In the genomic region with DNA sequence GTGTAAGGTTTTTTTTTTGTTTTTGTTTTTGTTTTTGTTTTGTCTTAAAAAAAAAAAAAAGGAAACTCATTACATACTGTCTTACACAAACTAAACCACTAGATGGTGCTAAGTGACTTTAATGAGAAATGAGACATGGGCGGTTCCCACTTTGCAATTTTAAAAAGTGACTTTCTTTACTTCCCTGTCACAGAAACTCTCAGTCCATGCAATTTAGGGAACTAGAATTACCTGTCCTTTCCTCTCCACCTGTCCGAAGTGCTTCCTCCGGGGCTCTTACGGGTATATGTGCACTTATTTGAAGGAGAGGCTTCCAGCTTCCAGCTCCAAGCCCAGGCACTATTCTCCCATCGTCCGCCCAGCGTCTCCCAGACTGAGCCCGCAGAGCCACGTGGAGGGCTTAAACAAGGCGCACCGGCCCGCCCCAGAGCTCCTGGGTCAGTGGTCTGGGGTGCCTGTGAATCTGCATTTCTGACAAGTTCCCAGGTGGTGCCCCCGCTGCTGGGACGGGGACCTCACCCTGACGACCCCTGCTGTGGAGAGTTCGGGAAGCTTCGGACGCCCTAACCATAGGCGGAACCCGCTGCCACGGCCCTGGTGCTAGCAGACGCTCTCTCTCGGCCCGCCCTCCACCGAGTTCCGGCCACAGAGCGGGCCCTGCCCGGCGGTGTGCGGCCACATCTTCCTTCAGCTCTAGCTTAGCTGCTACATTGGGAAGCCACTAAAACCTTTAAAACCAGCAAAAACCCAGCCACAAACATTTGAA, we compare ENCODE assay signal across 1 cellular context.
TF ChIP-seq lines count a peak whose summit lies in the region.

No MANE protein-coding gene starts in this region.

TF ChIP-seq in HepG2, 621 proteins besides CTCF, POLR2A, EP300 and RAD21 (continued from another document and continues in another):
- TF ChIP-seq, protein P1, sequence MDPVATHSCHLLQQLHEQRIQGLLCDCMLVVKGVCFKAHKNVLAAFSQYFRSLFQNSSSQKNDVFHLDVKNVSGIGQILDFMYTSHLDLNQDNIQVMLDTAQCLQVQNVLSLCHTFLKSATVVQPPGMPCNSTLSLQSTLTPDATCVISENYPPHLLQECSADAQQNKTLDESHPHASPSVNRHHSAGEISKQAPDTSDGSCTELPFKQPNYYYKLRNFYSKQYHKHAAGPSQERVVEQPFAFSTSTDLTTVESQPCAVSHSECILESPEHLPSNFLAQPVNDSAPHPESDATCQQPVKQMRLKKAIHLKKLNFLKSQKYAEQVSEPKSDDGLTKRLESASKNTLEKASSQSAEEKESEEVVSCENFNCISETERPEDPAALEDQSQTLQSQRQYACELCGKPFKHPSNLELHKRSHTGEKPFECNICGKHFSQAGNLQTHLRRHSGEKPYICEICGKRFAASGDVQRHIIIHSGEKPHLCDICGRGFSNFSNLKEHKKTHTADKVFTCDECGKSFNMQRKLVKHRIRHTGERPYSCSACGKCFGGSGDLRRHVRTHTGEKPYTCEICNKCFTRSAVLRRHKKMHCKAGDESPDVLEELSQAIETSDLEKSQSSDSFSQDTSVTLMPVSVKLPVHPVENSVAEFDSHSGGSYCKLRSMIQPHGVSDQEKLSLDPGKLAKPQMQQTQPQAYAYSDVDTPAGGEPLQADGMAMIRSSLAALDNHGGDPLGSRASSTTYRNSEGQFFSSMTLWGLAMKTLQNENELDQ (CRISPR knock-in tag; IDR thresholded peaks at IDR 0.05; ENCODE audit: borderline replicate concordance), result no peak
- TF ChIP-seq DNMT1 (CRISPR knock-in tag; IDR thresholded peaks at IDR 0.05), result no peak
- TF ChIP-seq, protein P2, sequence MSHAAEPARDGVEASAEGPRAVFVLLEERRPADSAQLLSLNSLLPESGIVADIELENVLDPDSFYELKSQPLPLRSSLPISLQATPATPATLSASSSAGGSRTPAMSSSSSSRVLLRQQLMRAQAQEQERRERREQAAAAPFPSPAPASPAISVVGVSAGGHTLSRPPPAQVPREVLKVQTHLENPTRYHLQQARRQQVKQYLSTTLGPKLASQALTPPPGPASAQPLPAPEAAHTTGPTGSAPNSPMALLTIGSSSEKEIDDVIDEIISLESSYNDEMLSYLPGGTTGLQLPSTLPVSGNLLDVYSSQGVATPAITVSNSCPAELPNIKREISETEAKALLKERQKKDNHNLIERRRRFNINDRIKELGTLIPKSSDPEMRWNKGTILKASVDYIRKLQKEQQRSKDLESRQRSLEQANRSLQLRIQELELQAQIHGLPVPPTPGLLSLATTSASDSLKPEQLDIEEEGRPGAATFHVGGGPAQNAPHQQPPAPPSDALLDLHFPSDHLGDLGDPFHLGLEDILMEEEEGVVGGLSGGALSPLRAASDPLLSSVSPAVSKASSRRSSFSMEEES (CRISPR knock-in tag; IDR thresholded peaks at IDR 0.05), result no peak
- TF ChIP-seq ZNF292 (CRISPR knock-in tag; IDR thresholded peaks at IDR 0.05; ENCODE audit: borderline replicate concordance, low read depth), result peak; percentile 51; the same call in 1 of the 2 replicates
- TF ChIP-seq THYN1 (CRISPR knock-in tag; IDR thresholded peaks at IDR 0.05; ENCODE audit: borderline replicate concordance, low read depth), result no peak
- 0 out of 2 replicates have a peak, but pooled peaks have one; percentile 88 for TF ChIP-seq MYNN (CRISPR knock-in tag; IDR thresholded peaks at IDR 0.05; ENCODE audit: low read depth)
- TF ChIP-seq ZSCAN29 (CRISPR knock-in tag; conservative IDR thresholded peaks at IDR 0.05), result no peak
- TF ChIP-seq NFE2 (CRISPR knock-in tag; IDR thresholded peaks at IDR 0.05), result no peak
- TF ChIP-seq KMT2A (CRISPR knock-in tag; IDR thresholded peaks at IDR 0.05), result no peak; the same call in 1 of the 2 replicates
- no peak for TF ChIP-seq KLF12 (CRISPR knock-in tag; IDR thresholded peaks at IDR 0.05; ENCODE audit: borderline replicate concordance)
- TF ChIP-seq GATAD1 (CRISPR knock-in tag; IDR thresholded peaks at IDR 0.05), result no peak; the same call in 1 of the 2 replicates
- TF ChIP-seq TOPORS (CRISPR knock-in tag; IDR thresholded peaks at IDR 0.05), result no peak
- no peak for TF ChIP-seq ZNF564 (CRISPR knock-in tag; IDR thresholded peaks at IDR 0.05)
- TF ChIP-seq ZSCAN22 (CRISPR knock-in tag; IDR thresholded peaks at IDR 0.05), result 0 out of 2 replicates have a peak, but pooled peaks have one; percentile 56
- TF ChIP-seq, protein P3, sequence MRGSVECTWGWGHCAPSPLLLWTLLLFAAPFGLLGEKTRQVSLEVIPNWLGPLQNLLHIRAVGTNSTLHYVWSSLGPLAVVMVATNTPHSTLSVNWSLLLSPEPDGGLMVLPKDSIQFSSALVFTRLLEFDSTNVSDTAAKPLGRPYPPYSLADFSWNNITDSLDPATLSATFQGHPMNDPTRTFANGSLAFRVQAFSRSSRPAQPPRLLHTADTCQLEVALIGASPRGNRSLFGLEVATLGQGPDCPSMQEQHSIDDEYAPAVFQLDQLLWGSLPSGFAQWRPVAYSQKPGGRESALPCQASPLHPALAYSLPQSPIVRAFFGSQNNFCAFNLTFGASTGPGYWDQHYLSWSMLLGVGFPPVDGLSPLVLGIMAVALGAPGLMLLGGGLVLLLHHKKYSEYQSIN (CRISPR knock-in tag; IDR thresholded peaks at IDR 0.05; ENCODE audit: borderline replicate concordance), result no peak
- no peak for TF ChIP-seq ZNF788 (CRISPR knock-in tag; IDR thresholded peaks at IDR 0.05; ENCODE audit: borderline replicate concordance)
- TF ChIP-seq, protein P4, sequence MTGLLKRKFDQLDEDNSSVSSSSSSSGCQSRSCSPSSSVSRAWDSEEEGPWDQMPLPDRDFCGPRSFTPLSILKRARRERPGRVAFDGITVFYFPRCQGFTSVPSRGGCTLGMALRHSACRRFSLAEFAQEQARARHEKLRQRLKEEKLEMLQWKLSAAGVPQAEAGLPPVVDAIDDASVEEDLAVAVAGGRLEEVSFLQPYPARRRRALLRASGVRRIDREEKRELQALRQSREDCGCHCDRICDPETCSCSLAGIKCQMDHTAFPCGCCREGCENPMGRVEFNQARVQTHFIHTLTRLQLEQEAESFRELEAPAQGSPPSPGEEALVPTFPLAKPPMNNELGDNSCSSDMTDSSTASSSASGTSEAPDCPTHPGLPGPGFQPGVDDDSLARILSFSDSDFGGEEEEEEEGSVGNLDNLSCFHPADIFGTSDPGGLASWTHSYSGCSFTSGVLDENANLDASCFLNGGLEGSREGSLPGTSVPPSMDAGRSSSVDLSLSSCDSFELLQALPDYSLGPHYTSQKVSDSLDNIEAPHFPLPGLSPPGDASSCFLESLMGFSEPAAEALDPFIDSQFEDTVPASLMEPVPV (CRISPR knock-in tag; IDR thresholded peaks at IDR 0.05), result no peak
- no peak; the same call in 1 of the 2 replicates for TF ChIP-seq NFYB (CRISPR knock-in tag; IDR thresholded peaks at IDR 0.05)
- TF ChIP-seq, protein P5, sequence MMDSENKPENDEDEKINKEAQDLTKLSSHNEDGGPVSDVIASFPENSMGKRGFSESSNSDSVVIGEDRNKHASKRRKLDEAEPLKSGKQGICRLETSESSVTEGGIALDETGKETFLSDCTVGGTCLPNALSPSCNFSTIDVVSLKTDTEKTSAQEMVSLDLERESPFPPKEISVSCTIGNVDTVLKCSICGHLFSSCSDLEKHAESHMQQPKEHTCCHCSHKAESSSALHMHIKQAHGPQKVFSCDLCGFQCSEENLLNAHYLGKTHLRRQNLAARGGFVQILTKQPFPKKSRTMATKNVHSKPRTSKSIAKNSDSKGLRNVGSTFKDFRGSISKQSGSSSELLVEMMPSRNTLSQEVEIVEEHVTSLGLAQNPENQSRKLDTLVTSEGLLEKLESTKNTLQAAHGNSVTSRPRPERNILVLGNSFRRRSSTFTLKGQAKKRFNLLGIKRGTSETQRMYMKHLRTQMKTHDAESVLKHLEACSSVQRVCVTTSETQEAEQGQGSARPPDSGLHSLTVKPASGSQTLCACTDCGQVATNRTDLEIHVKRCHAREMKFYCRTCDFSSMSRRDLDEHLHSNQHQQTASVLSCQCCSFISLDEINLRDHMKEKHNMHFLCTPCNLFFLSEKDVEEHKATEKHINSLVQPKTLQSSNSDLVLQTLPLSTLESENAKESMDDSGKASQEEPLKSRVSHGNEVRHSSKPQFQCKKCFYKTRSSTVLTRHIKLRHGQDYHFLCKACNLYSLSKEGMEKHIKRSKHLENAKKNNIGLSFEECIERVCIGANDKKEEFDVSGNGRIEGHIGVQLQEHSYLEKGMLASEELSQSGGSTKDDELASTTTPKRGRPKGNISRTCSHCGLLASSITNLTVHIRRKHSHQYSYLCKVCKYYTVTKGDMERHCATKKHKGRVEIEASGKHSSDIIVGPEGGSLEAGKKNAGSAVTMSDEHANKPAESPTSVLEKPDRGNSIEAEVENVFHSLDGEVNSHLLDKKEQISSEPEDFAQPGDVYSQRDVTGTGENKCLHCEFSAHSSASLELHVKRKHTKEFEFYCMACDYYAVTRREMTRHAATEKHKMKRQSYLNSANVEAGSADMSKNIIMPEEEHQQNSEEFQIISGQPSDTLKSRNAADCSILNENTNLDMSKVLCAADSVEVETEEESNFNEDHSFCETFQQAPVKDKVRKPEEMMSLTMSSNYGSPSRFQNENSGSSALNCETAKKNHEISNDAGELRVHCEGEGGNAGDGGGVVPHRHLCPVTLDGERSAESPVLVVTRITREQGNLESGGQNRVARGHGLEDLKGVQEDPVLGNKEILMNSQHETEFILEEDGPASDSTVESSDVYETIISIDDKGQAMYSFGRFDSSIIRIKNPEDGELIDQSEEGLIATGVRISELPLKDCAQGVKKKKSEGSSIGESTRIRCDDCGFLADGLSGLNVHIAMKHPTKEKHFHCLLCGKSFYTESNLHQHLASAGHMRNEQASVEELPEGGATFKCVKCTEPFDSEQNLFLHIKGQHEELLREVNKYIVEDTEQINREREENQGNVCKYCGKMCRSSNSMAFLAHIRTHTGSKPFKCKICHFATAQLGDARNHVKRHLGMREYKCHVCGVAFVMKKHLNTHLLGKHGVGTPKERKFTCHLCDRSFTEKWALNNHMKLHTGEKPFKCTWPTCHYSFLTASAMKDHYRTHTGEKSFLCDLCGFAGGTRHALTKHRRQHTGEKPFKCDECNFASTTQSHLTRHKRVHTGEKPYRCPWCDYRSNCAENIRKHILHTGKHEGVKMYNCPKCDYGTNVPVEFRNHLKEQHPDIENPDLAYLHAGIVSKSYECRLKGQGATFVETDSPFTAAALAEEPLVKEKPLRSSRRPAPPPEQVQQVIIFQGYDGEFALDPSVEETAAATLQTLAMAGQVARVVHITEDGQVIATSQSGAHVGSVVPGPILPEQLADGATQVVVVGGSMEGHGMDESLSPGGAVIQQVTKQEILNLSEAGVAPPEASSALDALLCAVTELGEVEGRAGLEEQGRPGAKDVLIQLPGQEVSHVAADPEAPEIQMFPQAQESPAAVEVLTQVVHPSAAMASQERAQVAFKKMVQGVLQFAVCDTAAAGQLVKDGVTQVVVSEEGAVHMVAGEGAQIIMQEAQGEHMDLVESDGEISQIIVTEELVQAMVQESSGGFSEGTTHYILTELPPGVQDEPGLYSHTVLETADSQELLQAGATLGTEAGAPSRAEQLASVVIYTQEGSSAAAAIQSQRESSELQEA (CRISPR knock-in tag; IDR thresholded peaks at IDR 0.05; ENCODE audit: not compliant biosample characterization), result no peak
- TF ChIP-seq ZNF841 (CRISPR knock-in tag; IDR thresholded peaks at IDR 0.05; ENCODE audit: borderline replicate concordance), result no peak
- 0 out of 2 replicates have a peak, but pooled peaks have one; percentile 48 for TF ChIP-seq NR1H2 (CRISPR knock-in tag; IDR thresholded peaks at IDR 0.05; ENCODE audit: borderline replicate concordance, low read depth)
- peak; percentile 59 for TF ChIP-seq HNRNPLL (IDR thresholded peaks at IDR 0.05; ENCODE audit: low read depth, low read length, poor library complexity, severe bottlenecking)
- peak; percentile 53; the same call in 1 of the 2 replicates for TF ChIP-seq GLI4 (CRISPR knock-in tag; IDR thresholded peaks at IDR 0.05; ENCODE audit: borderline replicate concordance)
- 0 out of 2 replicates have a peak, but pooled peaks have one; percentile 10 for TF ChIP-seq PHF20 (CRISPR knock-in tag; IDR thresholded peaks at IDR 0.05)
- no peak for TF ChIP-seq RFXANK (CRISPR knock-in tag; IDR thresholded peaks at IDR 0.05)
- no peak for TF ChIP-seq RBFOX2 (IDR thresholded peaks at IDR 0.05; ENCODE audit: low read depth, low read length)
- no peak for TF ChIP-seq PRMT3 (CRISPR knock-in tag; IDR thresholded peaks at IDR 0.05; ENCODE audit: borderline replicate concordance, low read depth)
- TF ChIP-seq SP1 (IDR thresholded peaks at IDR 0.05), result no peak
- peak; percentile 49; the same call in 1 of the 2 replicates for TF ChIP-seq SP1 (CRISPR knock-in tag; IDR thresholded peaks at IDR 0.05)
- TF ChIP-seq MAZ (IDR thresholded peaks at IDR 0.05; ENCODE audit: borderline replicate concordance, low read depth, low read length), result no peak
- no peak for TF ChIP-seq MAZ (CRISPR knock-in tag; IDR thresholded peaks at IDR 0.05; ENCODE audit: low read depth)
- TF ChIP-seq, protein P6, sequence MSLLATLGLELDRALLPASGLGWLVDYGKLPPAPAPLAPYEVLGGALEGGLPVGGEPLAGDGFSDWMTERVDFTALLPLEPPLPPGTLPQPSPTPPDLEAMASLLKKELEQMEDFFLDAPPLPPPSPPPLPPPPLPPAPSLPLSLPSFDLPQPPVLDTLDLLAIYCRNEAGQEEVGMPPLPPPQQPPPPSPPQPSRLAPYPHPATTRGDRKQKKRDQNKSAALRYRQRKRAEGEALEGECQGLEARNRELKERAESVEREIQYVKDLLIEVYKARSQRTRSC (CRISPR knock-in tag; IDR thresholded peaks at IDR 0.05; ENCODE audit: low read depth), result 0 out of 2 replicates have a peak, but pooled peaks have one; percentile 64
